In the genomic region with DNA sequence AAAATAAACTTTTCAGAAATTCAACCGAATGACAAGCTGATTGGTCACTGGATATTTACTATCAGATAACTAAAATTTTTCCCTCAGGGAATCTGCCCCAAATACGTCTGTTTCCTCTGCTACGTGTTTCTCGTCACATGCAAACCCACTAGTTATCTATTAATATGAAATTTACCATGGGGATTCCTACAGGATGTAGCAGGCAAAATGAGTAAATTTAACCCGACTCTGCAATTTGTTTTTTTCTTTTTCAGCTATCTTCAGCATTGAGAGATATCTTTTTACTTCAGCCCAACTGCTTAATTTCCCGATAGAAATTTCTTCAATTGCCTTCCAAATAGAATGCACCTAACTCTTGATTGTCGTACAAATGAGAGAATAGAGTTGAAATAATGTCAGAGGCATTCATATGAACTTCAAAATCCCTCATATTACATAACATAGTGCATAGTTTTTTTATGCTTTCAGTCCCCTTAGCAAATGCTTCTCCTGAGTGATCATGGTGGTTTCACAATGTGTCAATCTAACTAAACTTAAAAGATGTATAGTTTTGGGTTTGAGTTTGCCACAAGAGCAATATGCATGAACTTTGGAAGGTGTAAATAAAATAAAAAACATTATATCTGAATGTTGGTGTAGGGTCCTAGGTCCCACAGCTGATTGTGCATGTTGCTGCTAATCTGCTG, we compare ENCODE assay signal across 32 cellular contexts.
"Had no signal": no experiment of that assay in that cellular context is flagged by ENCODE, and none has a peak within 500 bp of the region (broad histone marks: within the 10 kb centered on the region; RNA-seq: fewer than 3 reads in every experiment).

No MANE protein-coding gene starts in this region.

- H3K36me3 ChIP-seq: adrenal gland, cardiac muscle cell had no signal

- H3K4me1 ChIP-seq: adrenal gland had no signal

- FAIRE-seq: bronchial epithelial cell, TTC549 had no signal

- H3K4me3 ChIP-seq: adrenal gland, cardiac muscle cell had no signal

- H3K27ac ChIP-seq: adrenal gland, cardiac muscle cell, VCaP had no signal

- H3K27me3 ChIP-seq: adrenal gland, cardiac muscle cell had no signal

- ATAC-seq: activated CD8-positive, alpha-beta T cell treated with anti-CD3 and anti-CD28 coated beads for 36 hours; activated naive CD4-positive, alpha-beta T cell treated with anti-CD3 and anti-CD28 coated beads, Interleukin-2, amount 50 U/mL, for 72 hours; activated T-cell treated with anti-CD3 and anti-CD28 coated beads, Interleukin-2, amount 50 U/mL, for 4 hours; activated T-cell treated with anti-CD3 and anti-CD28 coated beads, Interleukin-2, amount 50 U/mL, for 72 hours; activated T-helper 17 cell treated with anti-CD3 and anti-CD28 coated beads, Interleukin-2, amount 50 U/mL, for 72 hours had no signal

- DNase-seq: activated B cell treated with CpG ODN at 0.5 μM for 24 hours; activated CD4-positive, alpha-beta memory T cell treated with anti-CD3 and anti-CD28 coated beads for 36 hours; activated CD4-positive, alpha-beta T cell treated with anti-CD3 and anti-CD28 coated beads for 4 hours; activated CD4-positive, alpha-beta T cell treated with anti-CD3 and anti-CD28 coated beads, Interleukin-2, amount 10 ng/mL, durations not matched to agents 24 days and 14 days; activated CD4-positive, alpha-beta T cell treated with anti-CD3 and anti-CD28 coated beads, Interleukin-2, amount 50 U/mL, for 1 hour; activated CD4-positive, alpha-beta T cell treated with anti-CD3 and anti-CD28 coated beads, Interleukin-2, amount 50 U/mL, for 4 hours; activated CD4-positive, CD25-positive, alpha-beta regulatory T cell treated with anti-CD3 and anti-CD28 coated beads, Interleukin-2, amount 50 U/mL, for 72 hours; activated CD8-positive, alpha-beta memory T cell treated with anti-CD3 and anti-CD28 coated beads, Interleukin-2, amount 50 U/mL, for 4 hours; activated CD8-positive, alpha-beta T cell treated with anti-CD3 and anti-CD28 coated beads for 36 hours; activated effector memory CD4-positive, alpha-beta T cell treated with anti-CD3 and anti-CD28 coated beads, Interleukin-2, amount 50 U/mL, for 16 hours; activated gamma-delta T cell treated with Interleukin-2 at 50 U/mL for 16 hours; activated naive CD4-positive, alpha-beta T cell; activated naive CD4-positive, alpha-beta T cell treated with anti-CD3 and anti-CD28 coated beads for 36 hours; activated naive CD4-positive, alpha-beta T cell treated with anti-CD3 and anti-CD28 coated beads, Interleukin-2, amount 50 U/mL, for 16 hours; activated naive CD8-positive, alpha-beta T cell treated with anti-CD3 and anti-CD28 coated beads for 36 hours; activated T-cell treated with anti-CD3 and anti-CD28 coated beads for 4 hours; activated T-cell treated with anti-CD3 and anti-CD28 coated beads, Interleukin-2, amount 50 U/mL, for 1 hour; activated T-cell treated with anti-CD3 and anti-CD28 coated beads, Interleukin-2, amount 50 U/mL, for 4 hours; activated T-cell treated with anti-CD3 and anti-CD28 coated beads, Interleukin-2, amount 50 U/mL, for 72 hours; adrenal gland; amniotic stem cell; aorta; caudate nucleus; cerebellar nuclear complex; T-helper 2 cell; T-helper 9 cell had no signal

- H3K9me3 ChIP-seq: adrenal gland had no signal
